8 cellular contexts compared by ENCODE assay signal in genomic region chr5:178232124-178232919, GRCh38. TPM values are rescaled to one million over a fixed set of nuclear protein-coding genes. Genes with fewer than 3 reads are reported as not detected.
DNase-seq lines count a peak whose midpoint lies in the region; ATAC-seq lines count a peak whose summit lies in the region.

Gene PHYKPL, minus strand, starts transcription at chr5:178232802. Its CDS starts 252 bp downstream, at chr5:178232550.

- H3K4me3 Mint-ChIP-seq in effector memory CD8-positive, alpha-beta T cell = peak within 1 kb of the TSS; percentile 76 to 79

- ATAC-seq in GM18520 (IDR thresholded peaks at IDR 0.05; ENCODE audit: unreplicated experiment) (peak; percentile 56), HG03025 (IDR thresholded peaks at IDR 0.05; ENCODE audit: low FRiP score, unreplicated experiment) (peak; percentile 52)
- peak; percentile 68 for ATAC-seq in effector memory CD8-positive, alpha-beta T cell (replicated peaks)

- H3K36me3 Mint-ChIP-seq in effector memory CD8-positive, alpha-beta T cell (ENCODE audit: insufficient read depth) = peaks cover 39% of the 10 kb centered on the region

- peak within 1 kb of the TSS; percentile 56 for H2BK120ac ChIP-seq in mesenchymal stem cell (ENCODE audit: low read depth, low read length)

- peak within 1 kb of the TSS in 1 of 2 experiments; percentile 94 for H3K14ac ChIP-seq in mesenchymal stem cell (ENCODE audit: low read length in 2 of 2)

- WGBS in mesenchymal stem cell = under 1% methylated on average over 94 of the region's 102 CpGs

- H3K18ac ChIP-seq in mesenchymal stem cell (ENCODE audit: low read depth in 1 of 2, low read length in 2 of 2) = peak within 1 kb of the TSS; percentile 93 to 94

- peak within 1 kb of the TSS; percentile 95 for H3K9ac ChIP-seq in mesenchymal stem cell (ENCODE audit: low read length)

- no peaks in the 10 kb centered on the region for H3K27me3 ChIP-seq in mesenchymal stem cell (ENCODE audit: control insufficient read depth in 1 of 2, insufficient read depth in 1 of 2, low read length in 2 of 2)

- H3K4ac ChIP-seq in mesenchymal stem cell (ENCODE audit: low read depth in 1 of 2, low read length in 2 of 2) = peak within 1 kb of the TSS; percentile 81 to 92

- DNase-seq in AG08396 (ENCODE audit: low spot score) (peak; percentile 90), NCI-H69 (lab: John Stamatoyannopoulos, UW) (peak; percentile 86), mesenchymal stem cell (peak; percentile 72)
- peak; percentile 90 for DNase-seq in activated CD8-positive, alpha-beta memory T cell treated with anti-CD3 and anti-CD28 coated beads for 24 hours
- peak; percentile 50 to 62 (median 58) for DNase-seq in effector memory CD8-positive, alpha-beta T cell
- peak; percentile 42 for DNase-seq in stimulated activated CD8-positive, alpha-beta memory T cell treated with anti-CD3 and anti-CD28 coated beads, Interleukin-12 subunit alpha, Interleukin-12 subunit beta, amount 100 ng/mL, for 24 hours (ENCODE audit: extremely low read depth)

- peak within 1 kb of the TSS; percentile 75 for H3K27ac ChIP-seq in mesenchymal stem cell (ENCODE audit: low read length, poor library complexity, severe bottlenecking)

- peak within 1 kb of the TSS; percentile 72 for H2AFZ ChIP-seq in mesenchymal stem cell (ENCODE audit: low read depth, low read length)

- peak within 1 kb of the TSS; percentile 84 for H3K4me2 ChIP-seq in mesenchymal stem cell (ENCODE audit: low read length, poor library complexity, severe bottlenecking)

- H3K36me3 ChIP-seq in mesenchymal stem cell (ENCODE audit: control insufficient read depth in 1 of 2, insufficient read depth in 2 of 2, low read depth in 1 of 2, low read length in 2 of 2) = peaks cover 31 to 34% of the 10 kb centered on the region in 2 experiments

- no peaks in the 10 kb centered on the region for H3K9me3 Mint-ChIP-seq in effector memory CD8-positive, alpha-beta T cell

- no peak within 1 kb of the TSS for H2BK5ac ChIP-seq in mesenchymal stem cell (ENCODE audit: low read depth, low read length, poor library complexity, severe bottlenecking)

- no peaks in the 10 kb centered on the region for H3K27me3 Mint-ChIP-seq in effector memory CD8-positive, alpha-beta T cell

- peaks cover 22% of the 10 kb centered on the region for H3K4me1 ChIP-seq in mesenchymal stem cell (ENCODE audit: control insufficient read depth, insufficient read depth, low read depth, low read length)

- H4K8ac ChIP-seq in mesenchymal stem cell (ENCODE audit: low read length) = peak within 1 kb of the TSS; percentile 86

- peak within 1 kb of the TSS in 1 of 2 experiments; percentile 37 for H2BK12ac ChIP-seq in mesenchymal stem cell (ENCODE audit: low read length in 2 of 2)

- H3K4me1 Mint-ChIP-seq in effector memory CD8-positive, alpha-beta T cell (ENCODE audit: low read depth in 2 of 2) = peaks cover 52 to 56% of the 10 kb centered on the region in 2 donors

- H4K91ac ChIP-seq in mesenchymal stem cell (ENCODE audit: low read length) = peak within 1 kb of the TSS; percentile 83

- H3K23ac ChIP-seq in mesenchymal stem cell (ENCODE audit: low read length in 2 of 2) = peak within 1 kb of the TSS in 1 of 2 experiments; percentile 34

- H2BK15ac ChIP-seq in mesenchymal stem cell (ENCODE audit: low read depth, poor library complexity, severe bottlenecking) = peak within 1 kb of the TSS; percentile 62

- peak within 1 kb of the TSS; percentile 66 to 89 for H3K4me3 ChIP-seq in mesenchymal stem cell (ENCODE audit: insufficient read depth in 1 of 2, low read depth in 1 of 2, low read length in 2 of 2)

- peaks cover 4% of the 10 kb centered on the region for H3K9me3 ChIP-seq in mesenchymal stem cell (ENCODE audit: control insufficient read depth, low read length)

- H3K27ac Mint-ChIP-seq in effector memory CD8-positive, alpha-beta T cell = peak within 1 kb of the TSS; percentile 79 to 85

- peak within 1 kb of the TSS; percentile 5 for H2AK5ac ChIP-seq in mesenchymal stem cell (ENCODE audit: low read length, severe bottlenecking)

- H3K79me1 ChIP-seq in mesenchymal stem cell (replicated peaks; ENCODE audit: low read length, poor library complexity, severe bottlenecking) = peaks cover 27% of the 10 kb centered on the region

RNA-seq across cellular contexts. Expression of gene PHYKPL, which starts in this region (rescaled TPM):
- polyA plus RNA-seq in mesenchymal stem cell (2013, experiment 1 of 2) = 14.7 TPM
- polyA plus RNA-seq in mesenchymal stem cell (2013, experiment 2 of 2) = 13.6 TPM

Comparison
In these comparisons a context has a peak if more than half of its experiments do, and no peak if none do; other contexts are left out.
1. Peak in every context shown above with its lines: DNase-seq, ATAC-seq, H3K4me3 ChIP-seq and H3K27ac ChIP-seq.